1 cellular context compared by ENCODE assay signal in genomic region chr11:75524576-75525432, GRCh38.
TF ChIP-seq lines count a peak whose summit lies in the region.

No MANE protein-coding gene starts in this region.

TF ChIP-seq in GM12878, 131 proteins besides CTCF, POLR2A, EP300 and RAD21:
- TF ChIP-seq, protein P1, sequence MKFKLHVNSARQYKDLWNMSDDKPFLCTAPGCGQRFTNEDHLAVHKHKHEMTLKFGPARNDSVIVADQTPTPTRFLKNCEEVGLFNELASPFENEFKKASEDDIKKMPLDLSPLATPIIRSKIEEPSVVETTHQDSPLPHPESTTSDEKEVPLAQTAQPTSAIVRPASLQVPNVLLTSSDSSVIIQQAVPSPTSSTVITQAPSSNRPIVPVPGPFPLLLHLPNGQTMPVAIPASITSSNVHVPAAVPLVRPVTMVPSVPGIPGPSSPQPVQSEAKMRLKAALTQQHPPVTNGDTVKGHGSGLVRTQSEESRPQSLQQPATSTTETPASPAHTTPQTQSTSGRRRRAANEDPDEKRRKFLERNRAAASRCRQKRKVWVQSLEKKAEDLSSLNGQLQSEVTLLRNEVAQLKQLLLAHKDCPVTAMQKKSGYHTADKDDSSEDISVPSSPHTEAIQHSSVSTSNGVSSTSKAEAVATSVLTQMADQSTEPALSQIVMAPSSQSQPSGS (IDR thresholded peaks at IDR 0.05; ENCODE audit: low read length) = no peak
- TF ChIP-seq TAF1 (IDR thresholded peaks at IDR 0.05; ENCODE audit: borderline replicate concordance, low read depth, low read length) = no peak
- TF ChIP-seq CREB1 (IDR thresholded peaks at IDR 0.05; ENCODE audit: low read depth) = no peak
- TF ChIP-seq, protein P2, sequence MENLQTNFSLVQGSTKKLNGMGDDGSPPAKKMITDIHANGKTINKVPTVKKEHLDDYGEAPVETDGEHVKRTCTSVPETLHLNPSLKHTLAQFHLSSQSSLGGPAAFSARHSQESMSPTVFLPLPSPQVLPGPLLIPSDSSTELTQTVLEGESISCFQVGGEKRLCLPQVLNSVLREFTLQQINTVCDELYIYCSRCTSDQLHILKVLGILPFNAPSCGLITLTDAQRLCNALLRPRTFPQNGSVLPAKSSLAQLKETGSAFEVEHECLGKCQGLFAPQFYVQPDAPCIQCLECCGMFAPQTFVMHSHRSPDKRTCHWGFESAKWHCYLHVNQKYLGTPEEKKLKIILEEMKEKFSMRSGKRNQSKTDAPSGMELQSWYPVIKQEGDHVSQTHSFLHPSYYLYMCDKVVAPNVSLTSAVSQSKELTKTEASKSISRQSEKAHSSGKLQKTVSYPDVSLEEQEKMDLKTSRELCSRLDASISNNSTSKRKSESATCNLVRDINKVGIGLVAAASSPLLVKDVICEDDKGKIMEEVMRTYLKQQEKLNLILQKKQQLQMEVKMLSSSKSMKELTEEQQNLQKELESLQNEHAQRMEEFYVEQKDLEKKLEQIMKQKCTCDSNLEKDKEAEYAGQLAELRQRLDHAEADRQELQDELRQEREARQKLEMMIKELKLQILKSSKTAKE (IDR thresholded peaks at IDR 0.05; ENCODE audit: low read depth, poor library complexity, severe bottlenecking) = no peak
- TF ChIP-seq ETV6 (conservative IDR thresholded peaks at IDR 0.05 in 1 of 2, IDR thresholded peaks at IDR 0.05 in 1 of 2; ENCODE audit: borderline replicate concordance in 1 of 2, low read depth in 1 of 2) = no peak
